ENCODE assay signal across 25 cellular contexts in the genomic region with DNA sequence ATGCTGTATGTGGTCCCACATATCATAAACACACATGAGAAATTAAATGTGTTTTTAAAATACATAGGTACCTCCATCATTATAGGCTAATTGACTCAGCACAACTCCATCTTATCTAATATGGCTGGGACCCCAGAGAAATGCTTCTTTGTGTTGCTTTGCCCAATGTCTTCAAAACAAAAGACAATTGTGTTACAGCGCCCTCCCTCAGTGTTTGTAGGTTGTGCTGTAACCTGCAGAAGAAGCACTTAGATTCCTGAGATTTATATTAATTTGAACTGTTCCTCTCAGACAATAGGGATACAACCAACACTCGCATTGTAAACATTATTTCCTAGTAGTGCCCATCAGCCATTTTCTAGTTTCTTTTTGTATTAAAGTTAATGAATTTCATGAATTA.
"Had no signal": no experiment of that assay in that cellular context is flagged by ENCODE, and none has a peak within 500 bp of the region (broad histone marks: within the 10 kb centered on the region; RNA-seq: fewer than 3 reads in every experiment).

No MANE protein-coding gene starts in this region.

- H3K4me1 ChIP-seq: SJSA1 had no signal

- H3K27ac Mint-ChIP-seq: IgD-negative memory B cell, T-cell had no signal

- H3K27me3 Mint-ChIP-seq: IgD-negative memory B cell, T-cell had no signal

- H3K36me3 Mint-ChIP-seq: IgD-negative memory B cell, T-cell had no signal

- DNase-seq: KBM-7, NCI-H1092, NCI-H1105 treated with DMSO at 0.1 percent for 48 hours, NCI-H1417 treated with DMSO at 0.1 percent for 48 hours, NCI-H146, NCI-H1694 treated with DMSO at 0.1 percent for 48 hours, NCI-H1930, NCI-H2081, NCI-H2107, NCI-H2171 treated with DMSO at 0.1 percent for 48 hours, NCI-H345, NCI-H446 treated with DMSO at 0.1 percent for 48 hours, NCI-H510A treated with DMSO at 0.1 percent for 48 hours, NCI-H526, NCI-H774, Right ventricle myocardium superior, RPMI8226, SIG-M5, SK-N-SH, SW 1271, T-cell had no signal

- ATAC-seq: T-cell had no signal

- H3K4me3 Mint-ChIP-seq: IgD-negative memory B cell, T-cell had no signal

- H3K27me3 ChIP-seq: SJSA1 had no signal

- H3K9me3 ChIP-seq: SJSA1, SK-N-SH had no signal

- H3K9me2 ChIP-seq: SK-N-SH had no signal

- H3K4me3 ChIP-seq: SJSA1 had no signal

- H3K36me3 ChIP-seq: SJSA1 had no signal

- H3K9ac ChIP-seq: SK-N-SH had no signal

- H3K4me1 Mint-ChIP-seq: IgD-negative memory B cell, T-cell had no signal

- H3K9me3 Mint-ChIP-seq: IgD-negative memory B cell, T-cell had no signal

- H3K4me2 ChIP-seq: SK-N-SH had no signal

- FAIRE-seq: HTR-8/SVneo had no signal

- H3K27ac ChIP-seq: HL-60, SJSA1 had no signal
